ENCODE assay signal across 1 cellular context in genomic region chr6:31899882-31900722, GRCh38.
TF ChIP-seq lines count a peak whose summit lies in the region.

No MANE protein-coding gene starts in this region.

TF ChIP-seq in GM23338, 12 proteins besides CTCF, POLR2A, EP300 and RAD21 (continued from another document):
- TF ChIP-seq ETS1 (IDR thresholded peaks at IDR 0.05) (no peak), ZNF331 (CRISPR knock-in tag; IDR thresholded peaks at IDR 0.05; ENCODE audit: low read depth) (no peak), ZNF114 (CRISPR knock-in tag; IDR thresholded peaks at IDR 0.05) (no peak), EZH2 (IDR thresholded peaks at IDR 0.05; ENCODE audit: low read depth, unreplicated experiment) (no peak), CREB1 (CRISPR knock-in tag; IDR thresholded peaks at IDR 0.05; ENCODE audit: low read depth) (no peak), REST (IDR thresholded peaks at IDR 0.05; ENCODE audit: unreplicated experiment) (no peak), ZNF462 (CRISPR knock-in tag; IDR thresholded peaks at IDR 0.05) (no peak), NANOG (IDR thresholded peaks at IDR 0.05; ENCODE audit: borderline replicate concordance) (no peak), EZH2phosphoT487 (IDR thresholded peaks at IDR 0.05; ENCODE audit: unreplicated experiment) (no peak), POLR2AphosphoS5 (IDR thresholded peaks at IDR 0.05; ENCODE audit: low read depth) (no peak), JUNB (IDR thresholded peaks at IDR 0.05; ENCODE audit: unreplicated experiment) (no peak)
